12 cellular contexts compared by ENCODE assay signal in the genomic region with DNA sequence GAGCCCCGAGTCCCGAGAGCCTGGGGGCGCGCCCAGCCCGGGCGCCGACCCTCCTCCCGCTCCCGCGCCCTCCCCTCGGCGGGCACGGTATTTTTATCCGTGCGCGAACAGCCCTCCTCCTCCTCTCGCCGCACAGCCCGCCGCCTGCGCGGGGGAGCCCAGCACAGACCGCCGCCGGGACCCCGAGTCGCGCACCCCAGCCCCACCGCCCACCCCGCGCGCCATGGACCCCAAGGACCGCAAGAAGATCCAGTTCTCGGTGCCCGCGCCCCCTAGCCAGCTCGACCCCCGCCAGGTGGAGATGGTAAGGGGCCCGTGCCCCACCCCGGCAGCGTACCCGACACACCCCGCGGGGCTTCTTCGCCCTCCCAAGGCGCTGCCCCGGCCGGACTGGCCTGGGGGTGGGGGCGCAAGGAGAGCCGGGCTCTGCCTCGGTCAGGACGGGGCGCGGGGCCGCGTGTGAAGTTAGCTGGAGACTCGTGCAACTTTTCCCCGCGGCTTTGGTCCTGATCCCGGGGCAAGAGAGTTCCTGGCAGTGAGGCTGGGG. TPM values are rescaled to one million over a fixed set of nuclear protein-coding genes. Genes with fewer than 3 reads are reported as not detected.
DNase-seq lines count a peak whose midpoint lies in the region; ATAC-seq, FAIRE-seq and TF ChIP-seq lines count a peak whose summit lies in the region.
"Had no signal": no experiment of that assay in that cellular context is flagged by ENCODE, and none has a peak within 500 bp of the region (broad histone marks: within the 10 kb centered on the region; RNA-seq: fewer than 3 reads in every experiment).

No MANE protein-coding gene starts in this region.

- no peak for TF ChIP-seq CTCF in H9 (conservative IDR thresholded peaks at IDR 0.05)
- TF ChIP-seq CTCF in brain (conservative IDR thresholded peaks at IDR 0.05): no peak

- H3K9me3 ChIP-seq in H9 (ENCODE audit: control insufficient read depth, low read depth, low read length) (no peaks in the 10 kb centered on the region), small intestine (ENCODE audit: control insufficient read depth, low read depth) (no peaks in the 10 kb centered on the region), SJCRH30 (replicated peaks) (no peaks in the 10 kb centered on the region)

- no peaks in the 10 kb centered on the region for H4K20me1 ChIP-seq in H9 (ENCODE audit: control insufficient read depth, insufficient read depth, insufficient read length)

- H3K9ac ChIP-seq in H9 (ENCODE audit: extremely low read depth, insufficient read length, low read length): no peak overlapping the region

- no peak overlapping the region for H2BK120ac ChIP-seq in H9 (ENCODE audit: low read depth, low read length, poor library complexity, severe bottlenecking)

- H3K4me3 Mint-ChIP-seq in H9: peak overlapping the region; percentile 75 to 96
- H3K4me3 Mint-ChIP-seq in brain: peak overlapping the region; percentile 70 to 92 (median 89)

- H3K4ac ChIP-seq in H9 (ENCODE audit: low read depth, low read length): no peak overlapping the region

- H3K36me3 Mint-ChIP-seq in H9 (ENCODE audit: insufficient read depth in 1 of 3, low read depth in 3 of 3) (no peaks in the 10 kb centered on the region; a peak in 1 of 7 replicates), brain (no peaks in the 10 kb centered on the region)

- H2BK5ac ChIP-seq in H9 (ENCODE audit: insufficient read length, low read length): no peak overlapping the region

- WGBS in H9 (ENCODE audit: extremely low coverage, insufficient read length, low lambda C conversion rate): no CpG with 5 or more reads among the region's 60 CpGs
- WGBS in small intestine, 3 donors: 2 to 14% (median 6%) methylated on average over 32 to 60 of the region's 60 CpGs

- DNase-seq in H9 (peak; percentile 32), small intestine (no peak), sciatic nerve (ENCODE audit: low spot score) (no peak), SJCRH30 (no peak), NCI-H2029 treated with DMSO at 0.1 percent for 48 hours (lab: John Stamatoyannopoulos, UW) (no peak)
- DNase-seq: activated naive CD4-positive, alpha-beta T cell treated with Interleukin-2 at 50 U/mL for 16 hours; NCI-H1417 treated with DMSO at 0.1 percent for 48 hours; stimulated activated CD4-positive, alpha-beta T cell treated with anti-CD3 and anti-CD28 coated beads, Interleukin-4, amount 100 ng/mL, for 24 hours had no signal

- H3K79me2 ChIP-seq in H9 (ENCODE audit: insufficient read depth, low read length): no peaks in the 10 kb centered on the region

- no peaks in the 10 kb centered on the region for H3K36me3 ChIP-seq in small intestine (ENCODE audit: control insufficient read depth in 2 of 2, insufficient read depth in 2 of 2, low read length in 2 of 2)
- no peaks in the 10 kb centered on the region for H3K36me3 ChIP-seq in SJCRH30

- H3K27ac Mint-ChIP-seq in H9: no peak overlapping the region
- H3K27ac Mint-ChIP-seq in brain: no peak overlapping the region

- no peak overlapping the region for H3K14ac ChIP-seq in H9 (ENCODE audit: insufficient read depth, low read length)

- intact Hi-C loops in sciatic nerve (cut with DNase I): no loop called here

- no peak overlapping the region for H2BK12ac ChIP-seq in H9 (ENCODE audit: insufficient read length, low read depth, low read length)

- H4K8ac ChIP-seq in H9 (replicated peaks; ENCODE audit: insufficient read length, low read depth, low read length): no peak overlapping the region

- H3K9me3 Mint-ChIP-seq in H9: no peaks in the 10 kb centered on the region; a peak in 1 of 5 replicates
- no peaks in the 10 kb centered on the region for H3K9me3 Mint-ChIP-seq in brain

- no peak overlapping the region for H3K18ac ChIP-seq in H9 (ENCODE audit: insufficient read length, low read depth, low read length)

- ATAC-seq in GM19397 (IDR thresholded peaks at IDR 0.05; ENCODE audit: unreplicated experiment) (no peak), sciatic nerve (no peak)

- H3K23me2 ChIP-seq in H9 (ENCODE audit: insufficient read length, low read depth, low read length, poor library complexity, severe bottlenecking): peaks cover 13% of the 10 kb centered on the region

- H4K5ac ChIP-seq in H9 (ENCODE audit: insufficient read length, low read depth, low read length): no peak overlapping the region

- no peak overlapping the region for H2BK15ac ChIP-seq in H9 (ENCODE audit: low read depth, low read length)

- no peak overlapping the region for H3T11ph ChIP-seq in H9 (ENCODE audit: low read length)

- peak overlapping the region; percentile 48 to 52 for H3K4me3 ChIP-seq in small intestine (ENCODE audit: low read depth in 1 of 2, low read length in 2 of 2)
- H3K4me3 ChIP-seq in SJCRH30: no peak overlapping the region

- H3K4me2 ChIP-seq in H9 (ENCODE audit: insufficient read depth, insufficient read length, low read length): peak overlapping the region; percentile 58

- no peak overlapping the region for H2BK20ac ChIP-seq in H9 (ENCODE audit: low read depth, low read length, poor library complexity, severe bottlenecking)

- H3K4me1 ChIP-seq in H9 (ENCODE audit: insufficient read depth, low read length) (peaks cover 18% of the 10 kb centered on the region; the same call in 1 of the 2 replicates), small intestine (ENCODE audit: control insufficient read depth in 2 of 2, insufficient read depth in 1 of 2, low read depth in 1 of 2, low read length in 1 of 2) (peaks cover 2 to 3% of the 10 kb centered on the region in 2 donors), SJCRH30 (peaks cover 2% of the 10 kb centered on the region; the same call in 1 of the 2 replicates)

- H2AFZ ChIP-seq in H9 (ENCODE audit: low read length): no peak overlapping the region

- peaks cover 60% of the 10 kb centered on the region for H3K27me3 Mint-ChIP-seq in H9 (ENCODE audit: low read depth)
- peaks cover 73% of the 10 kb centered on the region for H3K27me3 Mint-ChIP-seq in brain

- H3K27me3 ChIP-seq in H9 (ENCODE audit: insufficient read depth, low read length) (peaks cover 13% of the 10 kb centered on the region; the same call in 1 of the 2 replicates), layer of hippocampus (ENCODE audit: control insufficient read depth, insufficient read depth, low read length) (peaks cover 28% of the 10 kb centered on the region), small intestine (ENCODE audit: control insufficient read depth in 2 of 2, insufficient read depth in 2 of 2, low read length in 2 of 2) (peaks cover 0 to 12% of the 10 kb centered on the region in 2 donors), SJCRH30 (peaks cover 15% of the 10 kb centered on the region; the same call in 1 of the 2 replicates)

- H4K91ac ChIP-seq in H9 (ENCODE audit: insufficient read length, low read depth, low read length): no peak overlapping the region

- no peaks in the 10 kb centered on the region for H3K79me1 ChIP-seq in H9 (ENCODE audit: insufficient read depth, low read depth, low read length, poor library complexity, severe bottlenecking)

- H3K27ac ChIP-seq in H9 (ENCODE audit: insufficient read length, low read depth, low read length): no peak overlapping the region
- peak overlapping the region; percentile 69 for H3K27ac ChIP-seq in layer of hippocampus (ENCODE audit: low read depth, low read length)
- peak overlapping the region; percentile 85 to 91 for H3K27ac ChIP-seq in small intestine (ENCODE audit: low read depth in 1 of 2, low read length in 1 of 2)
- no peak overlapping the region for H3K27ac ChIP-seq in SJCRH30

- no peak for FAIRE-seq in small intestine (lab: Jason Lieb, UNC)

- no peak overlapping the region for H3K56ac ChIP-seq in H9 (ENCODE audit: insufficient read length, low read depth, low read length)

- H3K4me1 Mint-ChIP-seq in H9 (peaks cover 61 to 77% of the 10 kb centered on the region in 2 experiments), brain (peaks cover 53% of the 10 kb centered on the region)

- no peak overlapping the region for H2AK5ac ChIP-seq in H9 (ENCODE audit: insufficient read length, low read length)

- no peak overlapping the region for H3K23ac ChIP-seq in H9 (ENCODE audit: insufficient read length, low read depth, low read length)

RNA-seq across cellular contexts. Expression of gene PPP1R1B, which starts 0.5 kb away (rescaled TPM):
- total RNA-seq in H9 (2021) (14.7 and 15.5 TPM in 2 replicates), sciatic nerve (3.3 TPM)
- polyA plus RNA-seq in brain (ENCODE audit: insufficient read depth, low read depth, low replicate concordance) (154 TPM), small intestine (100 to 1,000 TPM in 1 of 3 donors, 10 to 100 TPM in 2; 44.9 to 266 (median 46.7) TPM)
- not detected in 2 replicates for total RNA-seq in SJCRH30 (2014; rRNA removed; shearing (Covaris generic))
- total RNA-seq: Daoy had no signal

RNA-seq across cellular contexts. Expression of gene STARD3, which starts 9.7 kb away (rescaled TPM):
- total RNA-seq in H9 (2021) (48.2 and 51.3 TPM in 2 replicates), sciatic nerve (81.8 TPM)
- polyA plus RNA-seq in brain (ENCODE audit: insufficient read depth, low read depth, low replicate concordance) (53.8 TPM), small intestine (10 to 100 TPM; 56.0 to 80.2 (median 72.0) TPM)
- 21.8 and 22.7 TPM in 2 replicates for total RNA-seq in SJCRH30 (2014; rRNA removed; shearing (Covaris generic))

RNA-seq across cellular contexts. Expression of gene NEUROD2, which starts 19.5 kb away (rescaled TPM):
- total RNA-seq in H9 (2021) (not detected in 2 replicates), sciatic nerve (not detected)
- polyA plus RNA-seq in brain (ENCODE audit: insufficient read depth, low read depth, low replicate concordance) (8.1 TPM), small intestine (under 1 TPM in 2 of 3 donors, not detected in 1; 0.04 to 0.27 TPM)
- total RNA-seq in SJCRH30 (2014; rRNA removed; shearing (Covaris generic)): 0.20 TPM in 1 of 2 replicates, not detected in the other
- total RNA-seq: Daoy had no signal

RNA-seq across cellular contexts. Expression of gene TCAP, which starts 37.9 kb away (rescaled TPM):
- 2.1 and 2.5 TPM in 2 replicates for total RNA-seq in H9 (2021)
- 2.1 TPM for polyA plus RNA-seq in brain (ENCODE audit: insufficient read depth, low read depth, low replicate concordance)
- 10 to 100 TPM in 1 of 3 donors, 1 to 10 TPM in 1, under 1 TPM in 1; 0.85 to 27.6 (median 5.4) TPM for polyA plus RNA-seq in small intestine
- total RNA-seq in sciatic nerve: 2.0 TPM
- total RNA-seq in SJCRH30 (2014; rRNA removed; shearing (Covaris generic)): 0.53 and 0.73 TPM in 2 replicates
- total RNA-seq: Daoy had no signal

RNA-seq across cellular contexts. Expression of gene PNMT, which starts 41.0 kb away (rescaled TPM):
- total RNA-seq in H9 (2021) (2.1 and 2.3 TPM in 2 replicates), sciatic nerve (1.3 TPM)
- polyA plus RNA-seq in brain (ENCODE audit: insufficient read depth, low read depth, low replicate concordance) (2.9 TPM), small intestine (1 to 10 TPM; 3.4 to 7.8 (median 6.5) TPM)
- total RNA-seq in SJCRH30 (2014; rRNA removed; shearing (Covaris generic)): 0.71 TPM in 1 of 2 replicates, not detected in the other
- total RNA-seq: Daoy had no signal

Comparison
In these comparisons a context has a peak if more than half of its experiments do, and no peak if none do; other contexts are left out.
1. H3K27ac ChIP-seq: peak in layer of hippocampus (single experiment) and small intestine (2 of 2); none in H9 (single experiment) and SJCRH30 (single experiment).